27 cellular contexts compared by ENCODE assay signal in genomic region chr1:50659107-50659628, GRCh38.
DNase-seq lines count a peak whose midpoint lies in the region; ATAC-seq, FAIRE-seq and TF ChIP-seq lines count a peak whose summit lies in the region.
"Had no signal": no experiment of that assay in that cellular context is flagged by ENCODE, and none has a peak within 500 bp of the region (broad histone marks: within the 10 kb centered on the region; RNA-seq: fewer than 3 reads in every experiment).

No MANE protein-coding gene starts in this region.

- no peak overlapping the region for H3K4me2 ChIP-seq in K562 (ENCODE audit: insufficient read depth, low read length)
- H3K4me2 ChIP-seq: PC-9, SK-N-SH had no signal

- no peaks in the 10 kb centered on the region for H3K9me3 Mint-ChIP-seq in HFFc6
- no peaks in the 10 kb centered on the region for H3K9me3 Mint-ChIP-seq in stimulated activated naive B cell treated with anti-CD40 and anti-IgM and Interleukin-4, amounts not matched to agents 10 μg/mL and 1 μg/mL and 100 μg/mL, for 72 hours
- H3K9me3 Mint-ChIP-seq: activated T-cell treated with anti-CD3 and anti-CD28 coated beads, Interleukin-2, amount 50 U/mL, for 72 hours; H9; T-helper 1 cell treated with Interleukin-12 subunit alpha and Interleukin-12 subunit beta and Interleukin-4 antibody, amounts not matched to agents 30 μg/mL and 1 μg/mL, for 36 hours; type B pancreatic cell had no signal

- H3K27ac ChIP-seq in K562 (ENCODE audit: extremely low read depth, low read depth, low read length): no peak overlapping the region
- H3K27ac ChIP-seq: ascending aorta, neutrophil, PC-9, right lobe of liver had no signal

- in situ Hi-C loops in K562 (cut with MboI): no loop called here

- no peak overlapping the region for H2AFZ ChIP-seq in K562 (ENCODE audit: low read depth, low read length)
- H2AFZ ChIP-seq: PC-9 had no signal

- no peak for TF ChIP-seq EP300 in K562 (IDR thresholded peaks at IDR 0.05; ENCODE audit: low read length)

- no peak for TF ChIP-seq POLR2A in K562 (conservative IDR thresholded peaks at IDR 0.05)

- no peak for TF ChIP-seq RAD21 in K562 (CRISPR knock-in tag; conservative IDR thresholded peaks at IDR 0.05 in 1 of 2, IDR thresholded peaks at IDR 0.05 in 1 of 2)

- intact Hi-C loops in K562 (cut with micrococcal nuclease): no loop called here

- H3K36me3 ChIP-seq in K562 (ENCODE audit: control insufficient read depth, insufficient read depth, low read length): peaks cover 10% of the 10 kb centered on the region; the same call in 2 of the 3 replicates
- H3K36me3 ChIP-seq: neutrophil had no signal

- H3K36me3 Mint-ChIP-seq in HFFc6 (ENCODE audit: low read depth): no peaks in the 10 kb centered on the region
- H3K36me3 Mint-ChIP-seq in stimulated activated naive B cell treated with anti-CD40 and anti-IgM and Interleukin-4, amounts not matched to agents 10 μg/mL and 1 μg/mL and 100 μg/mL, for 72 hours: peaks cover 0 to 7% of the 10 kb centered on the region in 2 donors
- H3K36me3 Mint-ChIP-seq: type B pancreatic cell had no signal

- H3K27ac Mint-ChIP-seq in HFFc6: peak overlapping the region; percentile 75
- H3K27ac Mint-ChIP-seq in stimulated activated naive B cell treated with anti-CD40 and anti-IgM and Interleukin-4, amounts not matched to agents 10 μg/mL and 1 μg/mL and 100 μg/mL, for 72 hours: peak overlapping the region; percentile 11
- H3K27ac Mint-ChIP-seq: activated T-cell treated with anti-CD3 and anti-CD28 coated beads, Interleukin-2, amount 50 U/mL, for 72 hours; H9; T-helper 1 cell treated with Interleukin-12 subunit alpha and Interleukin-12 subunit beta and Interleukin-4 antibody, amounts not matched to agents 30 μg/mL and 1 μg/mL, for 36 hours; type B pancreatic cell had no signal

- no peaks in the 10 kb centered on the region; the same call in 2 of the 3 replicates for H3K79me2 ChIP-seq in K562 (ENCODE audit: control insufficient read depth, insufficient read depth, low read length)

- peaks cover 42% of the 10 kb centered on the region for H3K4me1 Mint-ChIP-seq in HFFc6 (ENCODE audit: low read depth)
- peaks cover 5 to 12% of the 10 kb centered on the region in 2 donors for H3K4me1 Mint-ChIP-seq in stimulated activated naive B cell treated with anti-CD40 and anti-IgM and Interleukin-4, amounts not matched to agents 10 μg/mL and 1 μg/mL and 100 μg/mL, for 72 hours

- no peaks in the 10 kb centered on the region for H3K27me3 Mint-ChIP-seq in HFFc6 (ENCODE audit: insufficient read depth)
- no peaks in the 10 kb centered on the region for H3K27me3 Mint-ChIP-seq in stimulated activated naive B cell treated with anti-CD40 and anti-IgM and Interleukin-4, amounts not matched to agents 10 μg/mL and 1 μg/mL and 100 μg/mL, for 72 hours
- H3K27me3 Mint-ChIP-seq: type B pancreatic cell had no signal

- POLR2A ChIA-PET in K562 (lab: Yijun Ruan, JAX): interaction anchor here (1.4 to 1.8 kb wide), 2 partner anchors 10 to 14 kb away, joined by 4 read pairs; no protein-coding TSS in a partner anchor

- no peaks in the 10 kb centered on the region for H4K20me1 ChIP-seq in K562 (replicated peaks; ENCODE audit: control insufficient read depth, insufficient read depth, low read length)

- no TSS peak for BruUV-seq in K562 (replicated peaks; lab: Mats Ljungman, UMichigan)

- ATAC-seq in K562 (no peak), HG02938 (IDR thresholded peaks at IDR 0.05; ENCODE audit: unreplicated experiment) (no peak)
- ATAC-seq in stimulated activated naive B cell treated with anti-CD40 and anti-IgM and Interleukin-4, amounts not matched to agents 10 μg/mL and 1 μg/mL and 100 μg/mL, for 72 hours (replicated peaks): no peak
- ATAC-seq: activated CD4-positive, CD25-positive, alpha-beta regulatory T cell treated with anti-CD3 and anti-CD28 coated beads, Interleukin-2, amount 50 U/mL, for 24 hours; activated T-cell treated with anti-CD3 and anti-CD28 coated beads, Interleukin-2, amount 50 U/mL, for 72 hours had no signal

- no peak for TF ChIP-seq CTCF in HFFc6 (IDR thresholded peaks at IDR 0.05)
- no peak for TF ChIP-seq CTCF in K562 (IDR thresholded peaks at IDR 0.05 in 2 of 3, conservative IDR thresholded peaks at IDR 0.05 in 1 of 3; ENCODE audit: insufficient read depth in 2 of 3, low read depth in 1 of 3, low read length in 3 of 3)

- no peaks in the 10 kb centered on the region for H3K27me3 ChIP-seq in K562 (ENCODE audit: control insufficient read depth in 2 of 2, insufficient read depth in 2 of 2, low read length in 2 of 2)
- H3K27me3 ChIP-seq: ascending aorta, neutrophil, right lobe of liver had no signal

- H3K9ac ChIP-seq in K562 (ENCODE audit: insufficient read depth in 1 of 2, low read depth in 2 of 2, low read length in 2 of 2): no peak overlapping the region
- H3K9ac ChIP-seq: SK-N-SH had no signal

- DNase-seq in HFFc6 (no peak), NCI-H2107 (lab: John Stamatoyannopoulos, UW) (peak; percentile 27), K562 (ENCODE audit: extremely low read depth in 1 of 4, low spot score in 3 of 4) (no peak), islet precursor cell (no peak), NCI-H1436 (lab: John Stamatoyannopoulos, UW) (no peak)
- no peak for DNase-seq in stimulated activated naive B cell treated with anti-CD40 and anti-IgM and Interleukin-4, amounts not matched to agents 10 μg/mL and 1 μg/mL and 100 μg/mL, for 72 hours
- DNase-seq: activated CD4-positive, alpha-beta T cell treated with anti-CD3 and anti-CD28 coated beads, Interleukin-2, amount 50 U/mL, for 4 hours; activated T-cell treated with anti-CD3 and anti-CD28 coated beads, Interleukin-2, amount 50 U/mL, for 72 hours; C1 segment of cervical spinal cord; Caco-2; effector CD8-positive, alpha-beta T cell; GDM1; H9; hypothalamus; Karpas-422; NCI-H1930; PC-9; right lobe of liver; SK-N-SH; stimulated activated CD4-positive, alpha-beta T cell treated with anti-CD3 and anti-CD28 coated beads, Interleukin-12 subunit alpha, Interleukin-12 subunit beta, amount 100 ng/mL, for 4 hours; stimulated activated CD4-positive, alpha-beta T cell treated with anti-CD3 and anti-CD28 coated beads, Interleukin-4, amount 100 ng/mL, for 1 hour had no signal

- FAIRE-seq in K562 (lab: Jason Lieb, UNC): no peak

- H3K4me3 ChIP-seq in K562: no peak overlapping the region
- H3K4me3 ChIP-seq: ascending aorta, PC-9, right lobe of liver had no signal

- no peaks in the 10 kb centered on the region for H3K9me3 ChIP-seq in K562 (replicated peaks; ENCODE audit: control insufficient read depth, insufficient read depth, low read depth, low read length)
- H3K9me3 ChIP-seq: ascending aorta, Caco-2, neutrophil, right lobe of liver, SK-N-SH had no signal

- peak overlapping the region; percentile 39; the same call in 1 of the 2 replicates for H3K4me3 Mint-ChIP-seq in HFFc6
- no peak overlapping the region for H3K4me3 Mint-ChIP-seq in stimulated activated naive B cell treated with anti-CD40 and anti-IgM and Interleukin-4, amounts not matched to agents 10 μg/mL and 1 μg/mL and 100 μg/mL, for 72 hours
- H3K4me3 Mint-ChIP-seq: activated T-cell treated with anti-CD3 and anti-CD28 coated beads, Interleukin-2, amount 50 U/mL, for 72 hours; T-helper 1 cell treated with Interleukin-12 subunit alpha and Interleukin-12 subunit beta and Interleukin-4 antibody, amounts not matched to agents 30 μg/mL and 1 μg/mL, for 36 hours; type B pancreatic cell had no signal

- CTCF ChIA-PET in K562 (lab: Yijun Ruan, JAX; ENCODE audit: low intra/inter-chr PET ratio): no interaction called here

- no peaks in the 10 kb centered on the region; a peak in 1 of 5 replicates for H3K4me1 ChIP-seq in K562 (replicated peaks in 1 of 2; ENCODE audit: control insufficient read depth in 2 of 2, insufficient read depth in 2 of 2, low read length in 2 of 2)
- H3K4me1 ChIP-seq: ascending aorta, right lobe of liver had no signal

- 87% methylated on average over 2 of the region's 2 CpGs for WGBS in K562 (ENCODE audit: insufficient coverage, low coverage, missing lambda C conversion rate)

- no peaks in the 10 kb centered on the region for H3K9me1 ChIP-seq in K562 (ENCODE audit: control insufficient read depth, insufficient read depth, low read length)

TF ChIP-seq in K562, 482 proteins besides CTCF, POLR2A, EP300 and RAD21:
- peak; percentile 22; the same call in 1 of the 2 replicates for TF ChIP-seq ZNF512 (tag; IDR thresholded peaks at IDR 0.05)
- 0 out of 2 replicates have a peak, but pooled peaks have one; percentile 28 for TF ChIP-seq HLTF (IDR thresholded peaks at IDR 0.05)
- TF ChIP-seq HDAC3 (IDR thresholded peaks at IDR 0.05; ENCODE audit: borderline replicate concordance, partially characterized antibody): no peak
- TF ChIP-seq BCOR (IDR thresholded peaks at IDR 0.05): peak; percentile 20; the same call in 1 of the 2 replicates
TF ChIP-seq in K562: peak in this region for 3.
